Comparison of ENCODE assay signal across 14 cellular contexts in the genomic region with DNA sequence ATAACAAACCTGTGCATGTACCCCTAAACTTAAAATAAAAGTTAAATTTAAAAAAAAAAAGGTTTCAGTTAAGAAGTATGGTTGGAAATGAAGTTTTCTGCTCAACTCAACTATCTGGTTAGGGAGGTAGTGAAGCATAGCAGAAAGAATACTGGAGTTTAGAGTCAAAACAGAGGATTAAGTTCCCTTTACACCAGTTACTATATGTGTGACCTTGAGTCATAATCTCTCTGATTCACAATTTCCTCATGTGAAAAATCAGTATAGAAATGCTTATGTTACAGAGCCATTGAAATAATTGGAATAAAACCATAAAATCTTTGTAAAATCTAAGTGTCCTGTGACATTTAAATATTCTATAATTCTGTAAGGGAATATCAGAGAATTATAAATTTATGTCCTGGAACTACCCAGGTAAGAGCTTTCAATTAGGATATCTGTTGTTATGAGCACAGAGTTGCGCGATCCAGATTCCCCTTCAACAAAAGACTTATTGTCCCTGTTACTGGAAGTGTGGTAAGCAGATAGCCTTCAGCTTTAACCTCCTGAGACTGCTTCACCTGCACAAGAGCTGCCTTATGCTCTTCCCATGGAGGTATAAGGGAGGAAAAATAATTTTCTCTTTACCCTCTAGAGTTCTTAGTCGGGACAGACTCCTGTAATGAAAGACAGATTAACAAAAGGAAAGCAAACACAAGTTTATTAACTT.
"Had no signal": no experiment of that assay in that cellular context is flagged by ENCODE, and none has a peak within 500 bp of the region (broad histone marks: within the 10 kb centered on the region; RNA-seq: fewer than 3 reads in every experiment).

No MANE protein-coding gene starts in this region.

- H3K9me3 ChIP-seq: lower lobe of right lung, stomach, testis, upper lobe of right lung had no signal

- H3K27me3 ChIP-seq: stomach, testis, upper lobe of right lung had no signal

- H3K4me3 Mint-ChIP-seq: activated naive CD4-positive, alpha-beta T cell treated with anti-CD3 and anti-CD28 coated beads for 36 hours; activated T-helper 17 cell treated with anti-CD3 and anti-CD28 coated beads, Interleukin-2, amount 50 U/mL, for 72 hours; mesothelial cell of epicardium had no signal

- H3K4me1 ChIP-seq: lower lobe of right lung, stomach, testis, upper lobe of right lung had no signal

- H3K27ac ChIP-seq: lower lobe of right lung, stomach, testis, upper lobe of right lung had no signal

- H3K4me3 ChIP-seq: lower lobe of right lung, stomach, testis, upper lobe of right lung had no signal

- H3K4me1 Mint-ChIP-seq: activated T-helper 17 cell treated with anti-CD3 and anti-CD28 coated beads, Interleukin-2, amount 50 U/mL, for 72 hours; mesothelial cell of epicardium had no signal

- H3K9me3 Mint-ChIP-seq: activated naive CD4-positive, alpha-beta T cell treated with anti-CD3 and anti-CD28 coated beads for 36 hours; activated T-helper 17 cell treated with anti-CD3 and anti-CD28 coated beads, Interleukin-2, amount 50 U/mL, for 72 hours had no signal

- DNase-seq: activated CD4-positive, CD25-positive, alpha-beta regulatory T cell treated with anti-CD3 and anti-CD28 coated beads, Interleukin-2, amount 50 U/mL, for 72 hours; activated naive CD4-positive, alpha-beta T cell treated with anti-CD3 and anti-CD28 coated beads for 36 hours; activated T-cell treated with anti-CD3 and anti-CD28 coated beads for 4 hours; foreskin melanocyte; head of caudate nucleus; left cardiac atrium; lower lobe of right lung; stimulated activated CD4-positive, alpha-beta T cell treated with anti-CD3 and anti-CD28 coated beads, Interleukin-12 subunit alpha, Interleukin-12 subunit beta, amount 100 ng/mL, for 4 hours; stimulated activated CD4-positive, alpha-beta T cell treated with anti-CD3 and anti-CD28 coated beads, Interleukin-2, amount 100 ng/mL, for 24 hours; stomach; testis; upper lobe of right lung had no signal

- H3K36me3 ChIP-seq: lower lobe of right lung, stomach, upper lobe of right lung had no signal

- H3K27me3 Mint-ChIP-seq: activated T-helper 17 cell treated with anti-CD3 and anti-CD28 coated beads, Interleukin-2, amount 50 U/mL, for 72 hours had no signal

- ATAC-seq: activated T-helper 17 cell treated with anti-CD3 and anti-CD28 coated beads, Interleukin-2, amount 50 U/mL, for 72 hours; left cardiac atrium; lower lobe of right lung; upper lobe of right lung had no signal

- H3K27ac Mint-ChIP-seq: activated naive CD4-positive, alpha-beta T cell treated with anti-CD3 and anti-CD28 coated beads for 36 hours; activated T-helper 17 cell treated with anti-CD3 and anti-CD28 coated beads, Interleukin-2, amount 50 U/mL, for 72 hours; mesothelial cell of epicardium had no signal
